Comparison of ENCODE assay signal across 20 cellular contexts in the genomic region with DNA sequence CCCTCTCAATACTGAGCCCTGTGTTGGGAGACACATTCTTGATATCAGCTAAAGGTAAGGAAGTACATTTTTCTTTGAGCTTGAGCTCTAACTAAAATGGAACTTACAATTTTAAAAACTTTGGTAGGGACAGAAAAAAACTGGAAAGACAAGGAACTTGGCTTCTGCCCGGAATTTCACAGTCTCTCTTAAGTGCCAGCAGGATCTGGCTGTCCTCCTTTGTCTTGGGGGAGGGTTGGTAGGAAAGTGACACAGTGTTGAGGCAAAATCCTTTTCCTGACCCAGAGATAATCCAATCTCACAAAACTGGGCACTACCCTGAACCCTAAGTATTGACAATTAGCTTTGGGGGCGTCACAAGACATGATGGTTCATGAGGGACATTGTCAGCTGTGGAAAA. TPM values are rescaled to one million over a fixed set of nuclear protein-coding genes. Genes with fewer than 3 reads are reported as not detected.
A peak's percentile ranks its signal among the peaks of the same experiment; 100 is the strongest.
DNase-seq lines count a peak whose midpoint lies in the region; ATAC-seq and TF ChIP-seq lines count a peak whose summit lies in the region.
"Had no signal": no experiment of that assay in that cellular context is flagged by ENCODE, and none has a peak within 500 bp of the region (broad histone marks: within the 10 kb centered on the region; RNA-seq: fewer than 3 reads in every experiment).

No MANE protein-coding gene starts in this region.

- H4K20me1 ChIP-seq in OCI-LY3 (ENCODE audit: insufficient read depth, low read length), result no peaks in the 10 kb centered on the region

- no peaks in the 10 kb centered on the region for H3K79me2 ChIP-seq in OCI-LY3 (ENCODE audit: low read length)

- H3K27me3 Mint-ChIP-seq in glutamatergic neuron (ENCODE audit: unreplicated experiment), result peaks cover 8% of the 10 kb centered on the region
- H3K27me3 Mint-ChIP-seq in progenitor cell of endocrine pancreas, result no peaks in the 10 kb centered on the region
- H3K27me3 Mint-ChIP-seq: IgD-negative memory B cell had no signal

- DNase-seq in right atrium auricular region (ENCODE audit: low spot score) (no peak), left ventricle myocardium superior (no peak), glutamatergic neuron (no peak), progenitor cell of endocrine pancreas (ENCODE audit: low spot score, unreplicated experiment) (no peak), MV-4-11 (lab: John Stamatoyannopoulos, UW) (no peak)
- DNase-seq: ACHN, C1 segment of cervical spinal cord, HFFc6, Kasumi-1, NCI-H1105 treated with DMSO at 0.1 percent for 48 hours, NCI-H1694, NCI-H2081 treated with DMSO at 0.1 percent for 48 hours, NCI-H446 treated with DMSO at 0.1 percent for 48 hours, NCI-H69 had no signal

- ATAC-seq in left ventricle myocardium superior (no peak), GM18517 (IDR thresholded peaks at IDR 0.05; ENCODE audit: unreplicated experiment) (no peak), HG02970 (IDR thresholded peaks at IDR 0.05; ENCODE audit: low FRiP score, unreplicated experiment) (no peak)

- H3K36me3 Mint-ChIP-seq in glutamatergic neuron (ENCODE audit: unreplicated experiment) (no peaks in the 10 kb centered on the region), progenitor cell of endocrine pancreas (ENCODE audit: insufficient read depth) (no peaks in the 10 kb centered on the region)
- H3K36me3 Mint-ChIP-seq: IgD-negative memory B cell had no signal

- H3K9me3 Mint-ChIP-seq in glutamatergic neuron (ENCODE audit: unreplicated experiment) (peaks cover 8% of the 10 kb centered on the region), progenitor cell of endocrine pancreas (ENCODE audit: low read depth) (no peaks in the 10 kb centered on the region)
- H3K9me3 Mint-ChIP-seq: HFFc6, IgD-negative memory B cell had no signal

- H3K4me3 ChIP-seq in right atrium auricular region, result no peak overlapping the region
- no peak overlapping the region for H3K4me3 ChIP-seq in OCI-LY3 (ENCODE audit: low read length)

- no peak overlapping the region for H3K9ac ChIP-seq in OCI-LY3 (ENCODE audit: low read length)

- H3K27ac ChIP-seq in right atrium auricular region (peak overlapping the region; percentile 12 to 60), OCI-LY3 (ENCODE audit: low read length) (no peak overlapping the region)
- H3K27ac ChIP-seq: RWPE1 had no signal

- H3K36me3 ChIP-seq in right atrium auricular region (no peaks in the 10 kb centered on the region), OCI-LY3 (replicated peaks; ENCODE audit: low read depth, low read length) (no peaks in the 10 kb centered on the region)
- H3K36me3 ChIP-seq: SJCRH30 had no signal

- H3K27ac Mint-ChIP-seq in glutamatergic neuron (ENCODE audit: unreplicated experiment), result peak overlapping the region; percentile 24
- peak overlapping the region; percentile 45 for H3K27ac Mint-ChIP-seq in progenitor cell of endocrine pancreas
- H3K27ac Mint-ChIP-seq: HFFc6, IgD-negative memory B cell had no signal

- H3K27me3 ChIP-seq in right atrium auricular region (no peaks in the 10 kb centered on the region), OCI-LY3 (ENCODE audit: low read depth, low read length) (no peaks in the 10 kb centered on the region)
- H3K27me3 ChIP-seq: SJCRH30 had no signal

- H3K4me3 Mint-ChIP-seq in glutamatergic neuron (ENCODE audit: unreplicated experiment) (peak overlapping the region; percentile 26), progenitor cell of endocrine pancreas (ENCODE audit: low read depth) (no peak overlapping the region)
- H3K4me3 Mint-ChIP-seq: HFFc6, IgD-negative memory B cell had no signal

- H3K4me1 ChIP-seq in right atrium auricular region, result peaks cover 0 to 11% of the 10 kb centered on the region in 2 donors
- no peaks in the 10 kb centered on the region for H3K4me1 ChIP-seq in OCI-LY3 (ENCODE audit: low read length)

- H3K9me3 ChIP-seq in right atrium auricular region (no peaks in the 10 kb centered on the region), OCI-LY3 (ENCODE audit: insufficient read depth, low read length) (no peaks in the 10 kb centered on the region)
- H3K9me3 ChIP-seq: SJCRH30 had no signal

- intact Hi-C loops in left ventricle myocardium superior (cut with micrococcal nuclease), result no loop called here

- H3K4me1 Mint-ChIP-seq in glutamatergic neuron (ENCODE audit: low read depth, unreplicated experiment) (peaks cover 31% of the 10 kb centered on the region), progenitor cell of endocrine pancreas (ENCODE audit: low read depth) (peaks cover 29% of the 10 kb centered on the region)
- H3K4me1 Mint-ChIP-seq: IgD-negative memory B cell had no signal

- TF ChIP-seq CTCF in right atrium auricular region (IDR thresholded peaks at IDR 0.05) (no peak), OCI-LY3 (IDR thresholded peaks at IDR 0.05; ENCODE audit: low read depth, low read length) (no peak), glutamatergic neuron (IDR thresholded peaks at IDR 0.05; ENCODE audit: partially characterized antibody, unreplicated experiment) (no peak), progenitor cell of endocrine pancreas (IDR thresholded peaks at IDR 0.05; ENCODE audit: unreplicated experiment) (no peak)

- H2AFZ ChIP-seq in OCI-LY3 (ENCODE audit: low read depth, low read length), result peak overlapping the region; percentile 96; the same call in 1 of the 2 replicates

- peak overlapping the region; percentile 82 for H3K4me2 ChIP-seq in OCI-LY3 (ENCODE audit: low read length)

RNA-seq across cellular contexts. Expression of a gene that starts 45.3 kb away (rescaled TPM):
- total RNA-seq in right atrium auricular region (not detected), left ventricle myocardium superior (not detected), glutamatergic neuron (ENCODE audit: unreplicated experiment) (not detected), progenitor cell of endocrine pancreas (not detected in 2 replicates)
